8 cellular contexts compared by ENCODE assay signal in the genomic region with DNA sequence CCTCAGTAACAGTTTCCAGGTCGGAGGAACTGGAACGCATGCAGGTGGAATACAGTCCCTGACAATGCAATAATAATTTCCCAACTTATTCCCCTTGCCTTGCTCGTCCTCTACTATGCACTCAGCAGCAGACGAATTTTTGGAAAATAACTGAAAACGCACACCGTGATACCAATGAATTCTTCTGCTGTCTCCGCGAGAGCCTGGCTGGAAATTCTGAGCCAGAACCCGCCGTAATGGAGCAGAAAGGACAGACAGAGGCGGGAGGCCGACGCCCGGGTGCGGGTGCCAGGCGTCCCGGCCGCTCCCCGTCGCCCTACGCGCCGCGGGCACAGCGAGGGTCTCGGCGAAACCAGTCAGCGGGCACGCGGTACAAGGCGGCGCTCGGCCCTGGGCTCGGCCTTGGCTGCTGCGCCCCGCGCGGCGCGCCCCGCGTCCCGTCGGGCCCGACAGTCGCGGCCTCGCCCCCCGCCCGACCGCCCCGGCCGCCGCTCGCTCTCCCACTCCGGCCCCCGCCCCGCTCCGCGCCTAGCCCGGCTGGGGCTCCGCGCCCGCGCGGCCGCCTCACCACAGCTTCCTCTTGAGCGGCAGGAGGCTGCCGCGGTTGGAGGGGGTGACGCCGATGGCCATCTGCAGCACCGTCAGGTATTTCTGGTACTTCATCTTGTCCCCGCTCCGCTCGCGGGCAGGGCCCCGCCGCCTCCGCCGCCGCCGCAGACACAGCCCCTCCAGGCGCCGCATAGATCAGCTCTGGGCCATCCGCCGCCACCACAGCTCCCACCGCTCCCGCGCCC.
A peak's percentile ranks its signal among the peaks of the same experiment; 100 is the strongest.
DNase-seq lines count a peak whose midpoint lies in the region; ATAC-seq and TF ChIP-seq lines count a peak whose summit lies in the region.

No MANE protein-coding gene starts in this region.

- H3K9me3 Mint-ChIP-seq in neural progenitor cell: peaks cover 11% of the 10 kb centered on the region

- peaks cover 4% of the 10 kb centered on the region for H4K20me1 ChIP-seq in neural progenitor cell (ENCODE audit: low read depth)

- H3K4me1 Mint-ChIP-seq in neural progenitor cell: peaks cover 2% of the 10 kb centered on the region

- ATAC-seq in GM19351 (IDR thresholded peaks at IDR 0.05; ENCODE audit: unreplicated experiment): no peak

- peak overlapping the region in 2 of 4 donors; percentile 37 to 54 for H3K27ac ChIP-seq in esophagus squamous epithelium
- no peak overlapping the region for H3K27ac ChIP-seq in neural progenitor cell

- H2AFZ ChIP-seq in neural progenitor cell (replicated peaks): peak overlapping the region; percentile 92

- H3K4me1 ChIP-seq in esophagus squamous epithelium: peaks cover 0 to 44% (median 0%) of the 10 kb centered on the region in 3 donors
- no peaks in the 10 kb centered on the region for H3K4me1 ChIP-seq in neural progenitor cell

- H3K4me3 Mint-ChIP-seq in neural progenitor cell: peak overlapping the region; percentile 82

- 34 to 45% methylated on average over 4 to 7 of the region's 90 CpGs for WGBS in esophagus squamous epithelium, 2 donors

- H3K27me3 ChIP-seq in BJ (ENCODE audit: control insufficient read depth, insufficient read depth, low read length) (peaks cover 20% of the 10 kb centered on the region), esophagus squamous epithelium (peaks cover 0 to 52% (median 2%) of the 10 kb centered on the region in 4 donors), neural progenitor cell (peaks cover 62% of the 10 kb centered on the region)

- H3K27ac Mint-ChIP-seq in neural progenitor cell: no peak overlapping the region

- H3K4me2 ChIP-seq in neural progenitor cell: peak overlapping the region; percentile 75

- H3F3A ChIP-seq in neural progenitor cell (ENCODE audit: low read depth): peaks cover 4% of the 10 kb centered on the region

- H3K36me3 ChIP-seq in BJ (ENCODE audit: control insufficient read depth, insufficient read depth, low read length): no peaks in the 10 kb centered on the region
- no peaks in the 10 kb centered on the region for H3K36me3 ChIP-seq in esophagus squamous epithelium
- H3K36me3 ChIP-seq in neural progenitor cell: no peaks in the 10 kb centered on the region

- no peak overlapping the region for H3K9ac ChIP-seq in neural progenitor cell

- H3K9me3 ChIP-seq in esophagus squamous epithelium: no peaks in the 10 kb centered on the region
- H3K9me3 ChIP-seq in neural progenitor cell (ENCODE audit: low read depth): no peaks in the 10 kb centered on the region

- no peak for DNase-seq in BJ (ENCODE audit: low read depth)
- DNase-seq in NCI-H2171 (lab: John Stamatoyannopoulos, UW): peak; percentile 20
- no peak for DNase-seq in esophagus squamous epithelium (lab: John Stamatoyannopoulos, UW)
- peak; percentile 68 for DNase-seq in neural progenitor cell (ENCODE audit: low spot score)
- no peak for DNase-seq in NCI-H510A (lab: John Stamatoyannopoulos, UW)
- DNase-seq in activated CD8-positive, alpha-beta memory T cell treated with anti-CD3 and anti-CD28 coated beads, Interleukin-2, amount 50 U/mL, for 4 hours: no peak
- no peak for DNase-seq in activated naive CD4-positive, alpha-beta T cell treated with anti-CD3 and anti-CD28 coated beads, Interleukin-2, amount 50 U/mL, for 16 hours

- peaks cover 36% of the 10 kb centered on the region for H3K27me3 Mint-ChIP-seq in neural progenitor cell (ENCODE audit: insufficient read depth, low read depth)

- CTCF ChIA-PET in BJ (lab: Yijun Ruan, JAX): interaction anchor here (0.6 kb wide), 1 partner anchor 47 kb away, joined by 3 read pairs; no protein-coding TSS in a partner anchor

- POLR2A ChIA-PET in BJ (lab: Charles Lee): no interaction called here

- no peak for TF ChIP-seq POLR2A in esophagus squamous epithelium (IDR thresholded peaks at IDR 0.05)

- no peaks in the 10 kb centered on the region for H3K36me3 Mint-ChIP-seq in neural progenitor cell

- peak overlapping the region; percentile 6; the same call in 1 of the 2 replicates for H3K4me3 ChIP-seq in BJ (ENCODE audit: low read depth, low read length)
- peak overlapping the region; percentile 37 to 70 (median 51) for H3K4me3 ChIP-seq in esophagus squamous epithelium
- peak overlapping the region; percentile 49 for H3K4me3 ChIP-seq in neural progenitor cell

- no peaks in the 10 kb centered on the region for H3K79me2 ChIP-seq in neural progenitor cell (ENCODE audit: low read depth)

- intact Hi-C loops in esophagus squamous epithelium (cut with DNase I): no loop called here

- TF ChIP-seq CTCF in BJ (IDR thresholded peaks at IDR 0.05; ENCODE audit: insufficient read depth, low read depth, low read length) (no peak), esophagus squamous epithelium (IDR thresholded peaks at IDR 0.05) (no peak), neural progenitor cell (IDR thresholded peaks at IDR 0.05) (no peak)

Comparison
In these comparisons a context has a peak if more than half of its experiments do, and no peak if none do; other contexts are left out.
1. DNase-seq: peak in NCI-H2171 (single experiment) and neural progenitor cell (single experiment); none in BJ (single experiment), esophagus squamous epithelium (single experiment), NCI-H510A (single experiment), activated CD8-positive, alpha-beta memory T cell treated with anti-CD3 and anti-CD28 coated beads, Interleukin-2, amount 50 U/mL, for 4 hours (single experiment) and activated naive CD4-positive, alpha-beta T cell treated with anti-CD3 and anti-CD28 coated beads, Interleukin-2, amount 50 U/mL, for 16 hours (single experiment).
2. Peak in every context shown above with its lines, with median percentiles within 50 percentile points of each other: H3K4me3 ChIP-seq.